In genomic region chr2:240293865-240294461, GRCh38 we compare ENCODE assay signal across 1 cellular context.
TF ChIP-seq lines count a peak whose summit lies in the region.

No MANE protein-coding gene starts in this region.

TF ChIP-seq in GM23338, 12 proteins besides CTCF, POLR2A, EP300 and RAD21 (continued from another document):
- TF ChIP-seq ZNF462 (CRISPR knock-in tag; IDR thresholded peaks at IDR 0.05) (no peak), POLR2AphosphoS5 (IDR thresholded peaks at IDR 0.05; ENCODE audit: low read depth) (no peak), NANOG (IDR thresholded peaks at IDR 0.05; ENCODE audit: borderline replicate concordance) (no peak), CREB1 (CRISPR knock-in tag; IDR thresholded peaks at IDR 0.05; ENCODE audit: low read depth) (no peak), ZNF331 (CRISPR knock-in tag; IDR thresholded peaks at IDR 0.05; ENCODE audit: low read depth) (no peak), JUNB (IDR thresholded peaks at IDR 0.05; ENCODE audit: unreplicated experiment) (no peak)
TF ChIP-seq in GM23338: peak in this region for 0.
